Comparison of ENCODE assay signal across 9 cellular contexts in the genomic region with DNA sequence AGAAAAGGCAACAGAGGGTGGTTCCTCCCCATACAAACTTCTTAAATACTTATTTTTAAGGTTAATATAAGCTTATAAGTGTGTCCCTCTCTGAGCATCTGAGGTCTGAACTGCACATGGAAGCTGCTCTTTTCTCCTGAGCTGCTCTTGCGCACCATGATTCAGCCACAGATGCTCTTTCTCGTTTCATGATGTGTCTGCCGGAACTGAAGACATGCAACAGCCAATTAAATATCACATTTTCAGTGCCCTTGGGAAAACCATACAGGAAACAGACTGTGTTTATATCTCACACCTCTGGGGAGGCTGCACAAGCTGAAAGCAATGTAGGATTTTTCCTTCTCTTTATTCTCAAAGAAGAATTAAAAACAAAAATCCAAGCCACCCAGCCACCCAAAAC.
DNase-seq lines count a peak whose midpoint lies in the region; ATAC-seq, FAIRE-seq and TF ChIP-seq lines count a peak whose summit lies in the region.
"Had no signal": no experiment of that assay in that cellular context is flagged by ENCODE, and none has a peak within 500 bp of the region (broad histone marks: within the 10 kb centered on the region; RNA-seq: fewer than 3 reads in every experiment).

No MANE protein-coding gene starts in this region.

- POLR2A ChIA-PET in GM12878 (lab: Charles Lee): no interaction called here

- no peak overlapping the region for H3K9ac ChIP-seq in GM12878 (ENCODE audit: control insufficient read depth, insufficient read depth, low read length)

- no peaks in the 10 kb centered on the region for H4K20me1 ChIP-seq in GM12878 (ENCODE audit: control insufficient read depth, insufficient read depth)

- H3K79me2 ChIP-seq in GM12878 (ENCODE audit: control insufficient read depth, insufficient read depth, low read length): no peaks in the 10 kb centered on the region

- WGBS in GM12878 (ENCODE audit: insufficient coverage, insufficient replicate concordance, low lambda C conversion rate, missing lambda C conversion rate): 25% methylated on average over 3 of the region's 3 CpGs

- ATAC-seq in GM19452 (IDR thresholded peaks at IDR 0.05; ENCODE audit: unreplicated experiment) (peak; percentile 84), HG03108 (IDR thresholded peaks at IDR 0.05; ENCODE audit: unreplicated experiment) (peak; percentile 81), GM12878 (peak; percentile 88), HG03025 (IDR thresholded peaks at IDR 0.05; ENCODE audit: low FRiP score, unreplicated experiment) (no peak)

- H2AFZ ChIP-seq in GM12878 (ENCODE audit: control insufficient read depth, low read depth, low read length): peak overlapping the region; percentile 61

- CTCF ChIA-PET in GM12878 (lab: Yijun Ruan, JAX): interaction anchor here (1.2 to 3.8 kb wide), 5 partner anchors 16 to 303 kb away, joined by 3 to 16 read pairs (median 8); no protein-coding TSS in a partner anchor

- H3K36me3 ChIP-seq in GM12878 (ENCODE audit: control insufficient read depth in 2 of 2, insufficient read depth in 2 of 2, low read length in 1 of 2): no peaks in the 10 kb centered on the region

- intact Hi-C loops in GM12878 (cut with micrococcal nuclease; ENCODE audit: unreplicated experiment): no loop called here

- no peak for TF ChIP-seq EP300 in GM12878 (IDR thresholded peaks at IDR 0.05; ENCODE audit: borderline replicate concordance in 1 of 2, control insufficient read depth in 1 of 2, low read depth in 2 of 2, low read length in 2 of 2)

- peak; percentile 38 for DNase-seq in G401 (ENCODE audit: low spot score)
- peak; percentile 41 for DNase-seq in GM12878 (ENCODE audit: low read depth, low spot score)
- no peak for DNase-seq in NCI-H2196 (lab: John Stamatoyannopoulos, UW; ENCODE audit: unreplicated experiment)
- no peak for DNase-seq in NCI-H748 treated with DMSO at 0.1 percent for 48 hours (lab: John Stamatoyannopoulos, UW)
- no peak for DNase-seq in DMS53 (lab: John Stamatoyannopoulos, UW)
- DNase-seq: DMS79 had no signal

- SMC1A ChIA-PET in GM12878 (lab: Charles Lee; ENCODE audit: uncharacterized antibody, unreplicated experiment): interaction anchor here (1.0 to 1.9 kb wide), 7 partner anchors 8 to 302 kb away, joined by 3 to 9 read pairs (median 4); no protein-coding TSS in a partner anchor

- FAIRE-seq in GM12878 (lab: Jason Lieb, UNC): no peak

- H3K27me3 ChIP-seq in GM12878 (replicated peaks in 1 of 2; ENCODE audit: control insufficient read depth in 2 of 2, insufficient read depth in 2 of 2, low read length in 1 of 2): no peaks in the 10 kb centered on the region

- in situ Hi-C loops in G401 (cut with HindIII; ENCODE audit: low sequenced_read_pairs): no loop called here
- in situ Hi-C loops in GM12878 (cut with MboI): no loop called here

- TF ChIP-seq POLR2A in GM12878 (IDR thresholded peaks at IDR 0.05; ENCODE audit: low read depth, low read length): no peak

- H3K4me1 ChIP-seq in GM12878 (ENCODE audit: control insufficient read depth, insufficient read depth, low read length): no peaks in the 10 kb centered on the region

- RAD21 ChIA-PET in GM12878 (lab: Charles Lee; ENCODE audit: unreplicated experiment): interaction anchor here (0.9 to 1.8 kb wide), 5 partner anchors 11 to 293 kb away, joined by 3 to 11 read pairs (median 4); no protein-coding TSS in a partner anchor

- no peak for TF ChIP-seq CTCF in GM12878 (IDR thresholded peaks at IDR 0.05 in 2 of 3, conservative IDR thresholded peaks at IDR 0.05 in 1 of 3; ENCODE audit: control insufficient read depth in 2 of 3, extremely low read depth in 1 of 3, insufficient read depth in 1 of 3, low read depth in 3 of 3, low read length in 3 of 3)

- H3K4me2 ChIP-seq in GM12878 (ENCODE audit: control insufficient read depth, insufficient read depth): peak overlapping the region; percentile 22; the same call in 1 of the 2 replicates

- TF ChIP-seq RAD21 in GM12878 (IDR thresholded peaks at IDR 0.05; ENCODE audit: insufficient read depth, low read depth, low read length): no peak

- H3K4me3 ChIP-seq in GM12878: no peak overlapping the region

- no TSS peak for BruUV-seq in GM12878 (replicated peaks; lab: Mats Ljungman, UMichigan)

- H3K9me3 ChIP-seq in GM12878 (replicated peaks; ENCODE audit: control insufficient read depth, insufficient read depth, low read length): no peaks in the 10 kb centered on the region

- H3K27ac ChIP-seq in GM12878 (ENCODE audit: control insufficient read depth, insufficient read depth): no peak overlapping the region

TF ChIP-seq in GM12878, 131 proteins besides CTCF, POLR2A, EP300 and RAD21:
- TF ChIP-seq RUNX3 (IDR thresholded peaks at IDR 0.05; ENCODE audit: low read length) (peak; percentile 14; the same call in 1 of the 2 replicates), WRNIP1 (IDR thresholded peaks at IDR 0.05; ENCODE audit: borderline replicate concordance, low read depth, low read length) (no peak), MEF2A (IDR thresholded peaks at IDR 0.05; ENCODE audit: insufficient read depth, low read depth, low read length) (no peak), MEF2B (IDR thresholded peaks at IDR 0.05; ENCODE audit: partially characterized antibody, poor library complexity, severe bottlenecking) (peak; percentile 83), PML (IDR thresholded peaks at IDR 0.05; ENCODE audit: low read length) (no peak)
- TF ChIP-seq, protein P1, sequence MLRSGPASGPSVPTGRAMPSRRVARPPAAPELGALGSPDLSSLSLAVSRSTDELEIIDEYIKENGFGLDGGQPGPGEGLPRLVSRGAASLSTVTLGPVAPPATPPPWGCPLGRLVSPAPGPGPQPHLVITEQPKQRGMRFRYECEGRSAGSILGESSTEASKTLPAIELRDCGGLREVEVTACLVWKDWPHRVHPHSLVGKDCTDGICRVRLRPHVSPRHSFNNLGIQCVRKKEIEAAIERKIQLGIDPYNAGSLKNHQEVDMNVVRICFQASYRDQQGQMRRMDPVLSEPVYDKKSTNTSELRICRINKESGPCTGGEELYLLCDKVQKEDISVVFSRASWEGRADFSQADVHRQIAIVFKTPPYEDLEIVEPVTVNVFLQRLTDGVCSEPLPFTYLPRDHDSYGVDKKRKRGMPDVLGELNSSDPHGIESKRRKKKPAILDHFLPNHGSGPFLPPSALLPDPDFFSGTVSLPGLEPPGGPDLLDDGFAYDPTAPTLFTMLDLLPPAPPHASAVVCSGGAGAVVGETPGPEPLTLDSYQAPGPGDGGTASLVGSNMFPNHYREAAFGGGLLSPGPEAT (IDR thresholded peaks at IDR 0.05; ENCODE audit: low read depth): 0 out of 2 replicates have a peak, but pooled peaks have one; percentile 17
TF ChIP-seq in GM12878: peak in this region for 3.

Comparison
In these comparisons a context has a peak if more than half of its experiments do, and no peak if none do; other contexts are left out.
1. DNase-seq: peak in G401 (single experiment) and GM12878 (single experiment); none in NCI-H2196 (single experiment), NCI-H748 treated with DMSO at 0.1 percent for 48 hours (single experiment) and DMS53 (single experiment).